ENCODE assay signal across 15 cellular contexts in the genomic region with DNA sequence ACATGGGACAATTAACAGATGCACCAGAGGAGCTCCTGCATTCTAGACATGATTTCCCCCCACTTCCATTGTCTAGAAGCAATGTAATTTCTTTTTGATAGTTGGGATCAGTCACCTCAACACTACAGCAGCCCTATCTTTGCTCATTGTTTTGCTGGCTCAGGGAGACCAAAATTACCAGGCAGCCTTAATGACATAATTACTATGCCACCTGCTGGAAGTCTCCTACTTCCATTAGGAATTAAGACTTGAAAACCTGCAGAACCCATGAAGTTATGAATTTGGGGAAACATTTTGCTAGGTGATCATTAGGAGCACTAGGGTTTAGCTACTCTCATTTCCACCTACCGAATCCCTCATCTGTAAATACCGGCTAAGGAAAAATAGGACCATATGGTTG.
"Had no signal": no experiment of that assay in that cellular context is flagged by ENCODE, and none has a peak within 500 bp of the region (broad histone marks: within the 10 kb centered on the region; RNA-seq: fewer than 3 reads in every experiment).

No MANE protein-coding gene starts in this region.

- H3K27ac ChIP-seq: esophagus muscularis mucosa, right atrium auricular region, thyroid gland had no signal

- H3K4me3 Mint-ChIP-seq: activated CD8-positive, alpha-beta T cell treated with anti-CD3 and anti-CD28 coated beads, Interleukin-2, amount 10 ng/mL, durations not matched to agents 7 days and 5 days; activated T-helper 1 cell treated with anti-CD3 and anti-CD28 coated beads, Interleukin-12 subunit alpha, Interleukin-12 subunit beta, Interleukin-2, Interleukin-4 antibody, amounts not matched to agents 30 ng/mL and 10 ng/mL and 1 ng/mL, durations not matched to agents 14 hours and 24 hours and 36 hours; immature natural killer cell; naive thymus-derived CD4-positive, alpha-beta T cell had no signal

- H3K4me1 ChIP-seq: esophagus muscularis mucosa, right atrium auricular region, thyroid gland had no signal

- FAIRE-seq: urothelium cell line had no signal

- DNase-seq: activated CD4-positive, alpha-beta T cell treated with anti-CD3 and anti-CD28 coated beads for 4 hours; activated CD8-positive, alpha-beta memory T cell treated with anti-CD3 and anti-CD28 coated beads, Interleukin-2, amount 50 U/mL, for 48 hours; activated CD8-positive, alpha-beta T cell treated with anti-CD3 and anti-CD28 coated beads, Interleukin-2, amount 10 ng/mL, durations not matched to agents 7 days and 5 days; activated naive CD4-positive, alpha-beta T cell; aorta; glutamatergic neuron; immature natural killer cell; left cardiac atrium; naive thymus-derived CD4-positive, alpha-beta T cell; thyroid gland had no signal

- H3K4me2 ChIP-seq: smooth muscle cell had no signal

- H3K27me3 Mint-ChIP-seq: naive thymus-derived CD4-positive, alpha-beta T cell had no signal

- H3K27me3 ChIP-seq: esophagus muscularis mucosa, right atrium auricular region, thyroid gland had no signal

- H3K4me1 Mint-ChIP-seq: immature natural killer cell; naive thymus-derived CD4-positive, alpha-beta T cell had no signal

- H3K36me3 Mint-ChIP-seq: immature natural killer cell had no signal

- H3K36me3 ChIP-seq: esophagus muscularis mucosa, right atrium auricular region, thyroid gland had no signal

- H3K27ac Mint-ChIP-seq: activated CD8-positive, alpha-beta T cell treated with anti-CD3 and anti-CD28 coated beads, Interleukin-2, amount 10 ng/mL, durations not matched to agents 7 days and 5 days; activated T-helper 1 cell treated with anti-CD3 and anti-CD28 coated beads, Interleukin-12 subunit alpha, Interleukin-12 subunit beta, Interleukin-2, Interleukin-4 antibody, amounts not matched to agents 30 ng/mL and 10 ng/mL and 1 ng/mL, durations not matched to agents 14 hours and 24 hours and 36 hours; immature natural killer cell; naive thymus-derived CD4-positive, alpha-beta T cell had no signal

- H3K9me3 ChIP-seq: esophagus muscularis mucosa, right atrium auricular region, thyroid gland had no signal

- H3K4me3 ChIP-seq: esophagus muscularis mucosa, right atrium auricular region, smooth muscle cell, thyroid gland had no signal
